8 cellular contexts compared by ENCODE assay signal in the genomic region with DNA sequence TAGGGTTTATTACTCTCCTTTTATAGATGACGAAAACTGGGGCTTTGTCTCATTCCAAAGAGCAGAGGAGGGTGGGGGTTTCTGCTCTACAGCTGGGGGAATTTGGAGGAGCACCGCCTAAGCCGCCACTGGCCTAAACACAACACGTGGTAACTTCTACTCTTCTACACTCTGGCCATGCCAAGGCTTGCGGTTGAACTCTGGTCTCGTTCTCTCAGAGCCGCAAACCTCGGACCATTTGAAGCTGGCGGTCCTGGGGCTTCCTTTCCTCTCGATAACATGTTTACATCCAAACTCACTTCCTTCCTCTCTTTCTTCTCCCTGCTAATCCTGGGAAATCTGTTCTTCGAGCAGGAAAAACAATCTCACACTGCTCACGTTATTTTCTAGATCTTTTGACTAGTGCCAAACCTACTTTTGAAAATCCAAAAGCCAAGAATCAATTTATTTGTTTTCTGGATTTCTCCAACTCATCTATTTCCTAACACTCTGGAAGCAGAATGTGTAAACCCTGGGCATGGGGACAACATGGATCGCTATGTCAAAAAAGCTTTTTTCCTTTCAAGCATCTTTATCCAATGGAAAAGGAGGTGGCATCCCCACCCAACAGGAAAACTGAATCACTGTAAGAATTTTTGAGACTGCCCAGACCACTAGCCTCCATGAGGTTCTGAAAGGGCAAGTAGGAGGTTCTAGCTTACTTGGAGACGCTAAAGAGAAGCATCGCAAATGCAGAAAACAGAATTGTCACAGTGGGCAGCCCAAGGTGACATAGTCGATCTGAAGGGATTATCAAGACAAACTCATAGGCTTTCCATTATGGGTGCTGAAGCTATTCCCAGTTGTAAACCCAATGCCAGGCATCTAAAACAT. TPM values are rescaled to one million over a fixed set of nuclear protein-coding genes. Genes with fewer than 3 reads are reported as not detected.
DNase-seq lines count a peak whose midpoint lies in the region; ATAC-seq and TF ChIP-seq lines count a peak whose summit lies in the region.

No MANE protein-coding gene starts in this region.

- H3K36me3 Mint-ChIP-seq in activated CD4-positive, alpha-beta T cell treated with anti-CD3 and anti-CD28 coated beads for 36 hours (ENCODE audit: low read depth), result peaks cover 6% of the 10 kb centered on the region
- peaks cover 7% of the 10 kb centered on the region for H3K36me3 Mint-ChIP-seq in memory B cell

- CTCF ChIA-PET in activated CD4-positive, alpha-beta T cell treated with anti-CD3 and anti-CD28 coated beads for 36 hours (lab: Charles Lee), result interaction anchor here (0.6 to 3.2 kb wide), 10 partner anchors 9 to 239 kb away, joined by 3 to 24 read pairs (median 5); partner anchors contain the start of genes EEF2K, POLR3E and UQCRC2

- H3K9me3 Mint-ChIP-seq in activated CD4-positive, alpha-beta T cell treated with anti-CD3 and anti-CD28 coated beads for 36 hours (ENCODE audit: low read depth), result peaks cover 8% of the 10 kb centered on the region
- H3K9me3 Mint-ChIP-seq in memory B cell, result peaks cover 8% of the 10 kb centered on the region

- ATAC-seq in GM21447 (IDR thresholded peaks at IDR 0.05; ENCODE audit: unreplicated experiment) (peak; percentile 22), memory B cell (ENCODE audit: low read depth) (peak; percentile 23)
- ATAC-seq in activated CD4-positive, alpha-beta T cell treated with anti-CD3 and anti-CD28 coated beads for 36 hours, result peak; percentile 14

- no peak for TF ChIP-seq CTCF in coronary artery (IDR thresholded peaks at IDR 0.05)

- peak overlapping the region; percentile 86 for H3K4me3 Mint-ChIP-seq in activated CD4-positive, alpha-beta T cell treated with anti-CD3 and anti-CD28 coated beads for 36 hours
- peak overlapping the region; percentile 78 for H3K4me3 Mint-ChIP-seq in memory B cell

- peaks cover 61% of the 10 kb centered on the region for H3K4me1 Mint-ChIP-seq in activated CD4-positive, alpha-beta T cell treated with anti-CD3 and anti-CD28 coated beads for 36 hours
- H3K4me1 Mint-ChIP-seq in memory B cell, result peaks cover 38% of the 10 kb centered on the region

- intact Hi-C loops in activated CD4-positive, alpha-beta T cell treated with anti-CD3 and anti-CD28 coated beads for 36 hours (cut with DNase I, micrococcal nuclease), result loop anchor here (5.0 kb wide), 4 partner anchors 165 to 890 kb away; no protein-coding TSS in a partner anchor

- H3K27ac ChIP-seq in coronary artery, result peak overlapping the region; percentile 86 to 95

- H3K27me3 Mint-ChIP-seq in activated CD4-positive, alpha-beta T cell treated with anti-CD3 and anti-CD28 coated beads for 36 hours, result no peaks in the 10 kb centered on the region
- H3K27me3 Mint-ChIP-seq in memory B cell, result no peaks in the 10 kb centered on the region

- POLR2A ChIA-PET in activated CD4-positive, alpha-beta T cell treated with anti-CD3 and anti-CD28 coated beads for 36 hours (lab: Charles Lee), result interaction anchor here (0.5 to 2.3 kb wide), 6 partner anchors 10 to 179 kb away, joined by 3 to 11 read pairs (median 4); partner anchors contain the start of genes EEF2K and POLR3E

- DNase-seq in Ammon's horn (ENCODE audit: low spot score), result peak; percentile 79
- peak; percentile 41 for DNase-seq in NCI-H2029 treated with DMSO at 0.1 percent for 48 hours (lab: John Stamatoyannopoulos, UW)
- peak; percentile 88 for DNase-seq in activated CD4-positive, alpha-beta T cell treated with anti-CD3 and anti-CD28 coated beads for 36 hours
- peak; percentile 94 for DNase-seq in coronary artery (ENCODE audit: low spot score)
- peak; percentile 62 to 80 for DNase-seq in memory B cell (ENCODE audit: low spot score in 2 of 2)
- DNase-seq in stimulated activated CD4-positive, alpha-beta T cell treated with anti-CD3 and anti-CD28 coated beads, TNF-alpha, amount 100 ng/mL, for 4 hours (ENCODE audit: low read depth in 3 of 3), result peak in 2 of 3 experiments; percentile 44 to 57
- DNase-seq in NCI-H128 (lab: John Stamatoyannopoulos, UW; ENCODE audit: unreplicated experiment), result no peak

- H3K4me3 ChIP-seq in coronary artery, result peak overlapping the region; percentile 66

- H3K27ac Mint-ChIP-seq in activated CD4-positive, alpha-beta T cell treated with anti-CD3 and anti-CD28 coated beads for 36 hours, result peak overlapping the region; percentile 99
- H3K27ac Mint-ChIP-seq in memory B cell, result peak overlapping the region; percentile 96

RNA-seq across cellular contexts. Expression of gene EEF2K, which starts 13.6 kb away (rescaled TPM):
- total RNA-seq in activated CD4-positive, alpha-beta T cell treated with anti-CD3 and anti-CD28 coated beads for 36 hours, result 10 to 100 TPM; 23.9 to 28.3 TPM

RNA-seq across cellular contexts. Expression of gene SDR42E2, which starts 30.2 kb away (rescaled TPM):
- under 1 TPM in 1 of 2 experiments, not detected in 1; 0.07 TPM for total RNA-seq in activated CD4-positive, alpha-beta T cell treated with anti-CD3 and anti-CD28 coated beads for 36 hours
